Comparison of ENCODE assay signal across 1 cellular context in genomic region chr16:30458561-30459394, GRCh38.
A peak's percentile ranks its signal among the peaks of the same experiment; 100 is the strongest.
TF ChIP-seq lines count a peak whose summit lies in the region.

No MANE protein-coding gene starts in this region.

TF ChIP-seq in HepG2, 621 proteins besides CTCF, POLR2A, EP300 and RAD21 (continued from another document and continues in another):
- TF ChIP-seq BCL3 (CRISPR knock-in tag; IDR thresholded peaks at IDR 0.05) (peak; percentile 85), ZNF33A (CRISPR knock-in tag; IDR thresholded peaks at IDR 0.05; ENCODE audit: borderline replicate concordance) (no peak), NONO (IDR thresholded peaks at IDR 0.05) (no peak), NONO (CRISPR knock-in tag; conservative IDR thresholded peaks at IDR 0.05) (no peak), HOXA7 (CRISPR knock-in tag; IDR thresholded peaks at IDR 0.05) (no peak), ZNF709 (CRISPR knock-in tag; IDR thresholded peaks at IDR 0.05) (peak; percentile 83; the same call in 1 of the 2 replicates), PAWR (CRISPR knock-in tag; IDR thresholded peaks at IDR 0.05; ENCODE audit: borderline replicate concordance) (no peak), ZNF451 (CRISPR knock-in tag; IDR thresholded peaks at IDR 0.05) (peak; percentile 83; the same call in 1 of the 2 replicates), ZNF503 (CRISPR knock-in tag; IDR thresholded peaks at IDR 0.05) (no peak), HNF1A (IDR thresholded peaks at IDR 0.05; ENCODE audit: low read depth) (no peak), HNF1A (CRISPR knock-in tag; IDR thresholded peaks at IDR 0.05; ENCODE audit: borderline replicate concordance) (peak; percentile 35; the same call in 1 of the 2 replicates), HNF4G (IDR thresholded peaks at IDR 0.05; ENCODE audit: borderline replicate concordance, low read depth, low read length) (peak; percentile 57; the same call in 1 of the 2 replicates), HNF4G (CRISPR knock-in tag; IDR thresholded peaks at IDR 0.05; ENCODE audit: borderline replicate concordance, low read depth) (peak; percentile 81), ZNF292 (CRISPR knock-in tag; IDR thresholded peaks at IDR 0.05; ENCODE audit: borderline replicate concordance, low read depth) (peak; percentile 99), ARID2 (CRISPR knock-in tag; IDR thresholded peaks at IDR 0.05; ENCODE audit: borderline replicate concordance) (0 out of 2 replicates have a peak, but pooled peaks have one; percentile 42), ZNF839 (CRISPR knock-in tag; IDR thresholded peaks at IDR 0.05; ENCODE audit: borderline replicate concordance) (peak; percentile 55; the same call in 1 of the 2 replicates), MTA1 (CRISPR knock-in tag; IDR thresholded peaks at IDR 0.05; ENCODE audit: borderline replicate concordance) (peak; percentile 85; the same call in 1 of the 2 replicates), KLF16 (CRISPR knock-in tag; IDR thresholded peaks at IDR 0.05) (peak in 1 of 2 experiments; percentile 69; a peak in 2 of 4 replicates), LCORL (IDR thresholded peaks at IDR 0.05) (no peak), LCORL (CRISPR knock-in tag; IDR thresholded peaks at IDR 0.05) (peak; percentile 63; the same call in 1 of the 2 replicates), ZNF414 (CRISPR knock-in tag; IDR thresholded peaks at IDR 0.05) (peak; percentile 96), ZFY (CRISPR knock-in tag; IDR thresholded peaks at IDR 0.05) (peak; percentile 90), TARDBP (CRISPR knock-in tag; IDR thresholded peaks at IDR 0.05) (peak; percentile 80; the same call in 1 of the 2 replicates), PITX1 (CRISPR knock-in tag; IDR thresholded peaks at IDR 0.05) (peak; percentile 66), CREB3 (CRISPR knock-in tag; IDR thresholded peaks at IDR 0.05) (no peak), NFAT5 (CRISPR knock-in tag; IDR thresholded peaks at IDR 0.05) (no peak), ZNF530 (CRISPR knock-in tag; IDR thresholded peaks at IDR 0.05; ENCODE audit: low read depth) (no peak), ZNF558 (CRISPR knock-in tag; IDR thresholded peaks at IDR 0.05; ENCODE audit: borderline replicate concordance) (0 out of 2 replicates have a peak, but pooled peaks have one; percentile 59), MZF1 (CRISPR knock-in tag; IDR thresholded peaks at IDR 0.05; ENCODE audit: borderline replicate concordance) (peak; percentile 94; the same call in 1 of the 2 replicates), POLR2AphosphoS5 (IDR thresholded peaks at IDR 0.05; ENCODE audit: low read depth, low read length) (peak; percentile 26), AHR (CRISPR knock-in tag; IDR thresholded peaks at IDR 0.05) (0 out of 2 replicates have a peak, but pooled peaks have one; percentile 25), SPEN (CRISPR knock-in tag; IDR thresholded peaks at IDR 0.05; ENCODE audit: low read depth) (peak; percentile 89), ZNF3 (CRISPR knock-in tag; IDR thresholded peaks at IDR 0.05) (no peak), ZNF883 (CRISPR knock-in tag; IDR thresholded peaks at IDR 0.05; ENCODE audit: not compliant biosample characterization) (peak; percentile 95), NFYC (CRISPR knock-in tag; IDR thresholded peaks at IDR 0.05) (no peak; the same call in 1 of the 2 replicates), IKZF4 (CRISPR knock-in tag; IDR thresholded peaks at IDR 0.05; ENCODE audit: borderline replicate concordance, low read depth, not compliant biosample characterization) (peak; percentile 88), ERF (CRISPR knock-in tag; IDR thresholded peaks at IDR 0.05) (peak; percentile 65), ATF1 (CRISPR knock-in tag; IDR thresholded peaks at IDR 0.05) (no peak), SMAD1 (CRISPR knock-in tag; IDR thresholded peaks at IDR 0.05; ENCODE audit: borderline replicate concordance, low read depth) (peak; percentile 48; the same call in 1 of the 2 replicates), ZNF710 (CRISPR knock-in tag; IDR thresholded peaks at IDR 0.05; ENCODE audit: borderline replicate concordance) (peak; percentile 64; the same call in 1 of the 2 replicates), ZNF441 (CRISPR knock-in tag; IDR thresholded peaks at IDR 0.05; ENCODE audit: borderline replicate concordance) (no peak), SP5 (CRISPR knock-in tag; IDR thresholded peaks at IDR 0.05; ENCODE audit: borderline replicate concordance, low read depth) (0 out of 2 replicates have a peak, but pooled peaks have one; percentile 26), ZNF629 (CRISPR knock-in tag; conservative IDR thresholded peaks at IDR 0.05) (0 out of 2 replicates have a peak, but pooled peaks have one; percentile 19), ZNF660 (CRISPR knock-in tag; IDR thresholded peaks at IDR 0.05; ENCODE audit: borderline replicate concordance, low read depth) (0 out of 2 replicates have a peak, but pooled peaks have one; percentile 12), TFE3 (CRISPR knock-in tag; IDR thresholded peaks at IDR 0.05) (peak; percentile 52; the same call in 1 of the 2 replicates), MED1 (CRISPR knock-in tag; IDR thresholded peaks at IDR 0.05) (peak; percentile 69), ZSCAN12 (CRISPR knock-in tag; IDR thresholded peaks at IDR 0.05) (0 out of 2 replicates have a peak, but pooled peaks have one; percentile 27), HMG20B (CRISPR knock-in tag; conservative IDR thresholded peaks at IDR 0.05) (no peak)
